Comparison of ENCODE assay signal across 13 cellular contexts in genomic region chr5:67032921-67033664, GRCh38.
DNase-seq lines count a peak whose midpoint lies in the region; ATAC-seq, FAIRE-seq and TF ChIP-seq lines count a peak whose summit lies in the region.
"Had no signal": no experiment of that assay in that cellular context is flagged by ENCODE, and none has a peak within 500 bp of the region (broad histone marks: within the 10 kb centered on the region; RNA-seq: fewer than 3 reads in every experiment).

No MANE protein-coding gene starts in this region.

- no peaks in the 10 kb centered on the region for H3K36me3 ChIP-seq in Karpas-422 (ENCODE audit: insufficient read depth, low read length)
- no peaks in the 10 kb centered on the region for H3K36me3 ChIP-seq in astrocyte (ENCODE audit: insufficient read depth, low read length)

- H3K27ac Mint-ChIP-seq in astrocyte (ENCODE audit: unreplicated experiment) (no peak overlapping the region), memory B cell (peak overlapping the region; percentile 78)
- H3K27ac Mint-ChIP-seq in activated CD4-positive, alpha-beta memory T cell treated with anti-CD3 and anti-CD28 coated beads, Interleukin-2, amount 10 ng/mL, durations not matched to agents 7 days and 5 days, result no peak overlapping the region

- no peaks in the 10 kb centered on the region for H3K27me3 ChIP-seq in Karpas-422 (ENCODE audit: low read length)
- no peaks in the 10 kb centered on the region for H3K27me3 ChIP-seq in astrocyte (ENCODE audit: insufficient read depth, low read length)

- peaks cover 9% of the 10 kb centered on the region for H3K4me1 ChIP-seq in Karpas-422 (ENCODE audit: low read length)
- peaks cover 34% of the 10 kb centered on the region for H3K4me1 ChIP-seq in astrocyte (ENCODE audit: insufficient read depth, low read length)

- FAIRE-seq in astrocyte (lab: Jason Lieb, UNC), result no peak
- FAIRE-seq: H54 had no signal

- H2AFZ ChIP-seq in Karpas-422 (ENCODE audit: low read length), result no peak overlapping the region
- no peak overlapping the region for H2AFZ ChIP-seq in astrocyte (ENCODE audit: low read depth, low read length)

- no peak for TF ChIP-seq CTCF in astrocyte (IDR thresholded peaks at IDR 0.05; ENCODE audit: insufficient read depth, low read depth, low read length)

- H3K4me2 ChIP-seq in Karpas-422 (ENCODE audit: low read depth, low read length, poor library complexity, severe bottlenecking), result no peak overlapping the region
- H3K4me2 ChIP-seq in astrocyte (ENCODE audit: low read length), result no peak overlapping the region
- H3K4me2 ChIP-seq: KMS-11 had no signal

- H3K36me3 Mint-ChIP-seq in astrocyte (ENCODE audit: low read depth, unreplicated experiment) (peaks cover 7% of the 10 kb centered on the region), memory B cell (peaks cover 5% of the 10 kb centered on the region)
- peaks cover 6% of the 10 kb centered on the region for H3K36me3 Mint-ChIP-seq in activated CD4-positive, alpha-beta memory T cell treated with anti-CD3 and anti-CD28 coated beads, Interleukin-2, amount 10 ng/mL, durations not matched to agents 7 days and 5 days (ENCODE audit: low read depth)

- DNase-seq in AML-193 (lab: John Stamatoyannopoulos, UW) (peak; percentile 73 to 83), Karpas-422 (peak; percentile 63), astrocyte (ENCODE audit: low read depth) (peak; percentile 66), memory B cell (ENCODE audit: low spot score in 2 of 2) (no peak), NCI-H1417 (lab: John Stamatoyannopoulos, UW) (no peak)
- DNase-seq in stimulated activated CD4-positive, alpha-beta T cell treated with anti-CD3 and anti-CD28 coated beads, Interleukin-2, amount 100 ng/mL, for 48 hours, result no peak
- no peak for DNase-seq in activated CD4-positive, alpha-beta memory T cell treated with anti-CD3 and anti-CD28 coated beads, Interleukin-2, amount 10 ng/mL, durations not matched to agents 7 days and 5 days
- DNase-seq: C1 segment of cervical spinal cord; naive thymus-derived CD8-positive, alpha-beta T cell; stimulated activated CD4-positive, alpha-beta T cell treated with anti-CD3 and anti-CD28 coated beads, Interleukin-12 subunit alpha, Interleukin-12 subunit beta, amount 100 ng/mL, for 4 hours had no signal

- POLR2A ChIA-PET in activated CD4-positive, alpha-beta memory T cell treated with anti-CD3 and anti-CD28 coated beads, Interleukin-2, amount 10 ng/mL, durations not matched to agents 7 days and 5 days (lab: Charles Lee), result interaction anchor here (0.6 kb wide), 1 partner anchor 139 kb away, joined by 3 read pairs; no protein-coding TSS in a partner anchor

- H3K9ac ChIP-seq in Karpas-422 (ENCODE audit: low read length) (no peak overlapping the region), astrocyte (ENCODE audit: low read length) (no peak overlapping the region)
- H3K9ac ChIP-seq: KMS-11 had no signal

- H3K4me3 ChIP-seq in Karpas-422 (ENCODE audit: low read length), result no peak overlapping the region
- H3K4me3 ChIP-seq in astrocyte (ENCODE audit: insufficient read depth, low read depth, low read length), result no peak overlapping the region

- H3K9me3 Mint-ChIP-seq in astrocyte (ENCODE audit: unreplicated experiment) (no peaks in the 10 kb centered on the region), memory B cell (no peaks in the 10 kb centered on the region)
- no peaks in the 10 kb centered on the region for H3K9me3 Mint-ChIP-seq in activated CD4-positive, alpha-beta memory T cell treated with anti-CD3 and anti-CD28 coated beads, Interleukin-2, amount 10 ng/mL, durations not matched to agents 7 days and 5 days
- H3K9me3 Mint-ChIP-seq: naive thymus-derived CD8-positive, alpha-beta T cell had no signal

- H4K20me1 ChIP-seq in Karpas-422 (ENCODE audit: insufficient read depth, low read depth, low read length) (no peaks in the 10 kb centered on the region), astrocyte (ENCODE audit: insufficient read depth, low read length) (peaks cover 26% of the 10 kb centered on the region)

- H3K9me3 ChIP-seq in Karpas-422 (ENCODE audit: low read length) (no peaks in the 10 kb centered on the region), astrocyte (ENCODE audit: insufficient read depth, low read depth, low read length) (no peaks in the 10 kb centered on the region)

- H3K27me3 Mint-ChIP-seq in astrocyte (ENCODE audit: low read depth, unreplicated experiment) (no peaks in the 10 kb centered on the region), memory B cell (no peaks in the 10 kb centered on the region)
- H3K27me3 Mint-ChIP-seq in activated CD4-positive, alpha-beta memory T cell treated with anti-CD3 and anti-CD28 coated beads, Interleukin-2, amount 10 ng/mL, durations not matched to agents 7 days and 5 days, result no peaks in the 10 kb centered on the region
- H3K27me3 Mint-ChIP-seq: naive thymus-derived CD8-positive, alpha-beta T cell had no signal

- CTCF ChIA-PET in activated CD4-positive, alpha-beta memory T cell treated with anti-CD3 and anti-CD28 coated beads, Interleukin-2, amount 10 ng/mL, durations not matched to agents 7 days and 5 days (lab: Charles Lee), result no interaction called here

- H3K4me1 Mint-ChIP-seq in astrocyte (ENCODE audit: low read depth, unreplicated experiment) (peaks cover 51% of the 10 kb centered on the region), memory B cell (peaks cover 3% of the 10 kb centered on the region)
- peaks cover 41% of the 10 kb centered on the region for H3K4me1 Mint-ChIP-seq in activated CD4-positive, alpha-beta memory T cell treated with anti-CD3 and anti-CD28 coated beads, Interleukin-2, amount 10 ng/mL, durations not matched to agents 7 days and 5 days

- H3K79me2 ChIP-seq in Karpas-422 (ENCODE audit: low read length) (no peaks in the 10 kb centered on the region), astrocyte (ENCODE audit: insufficient read depth, low read length) (peaks cover 94% of the 10 kb centered on the region)

- ATAC-seq in memory B cell (ENCODE audit: low read depth), result peak; percentile 76
- ATAC-seq in GM19324 (IDR thresholded peaks at IDR 0.05; ENCODE audit: low FRiP score, unreplicated experiment), result no peak
- ATAC-seq: naive thymus-derived CD8-positive, alpha-beta T cell had no signal

- H3K4me3 Mint-ChIP-seq in astrocyte (ENCODE audit: unreplicated experiment) (no peak overlapping the region), memory B cell (no peak overlapping the region)
- H3K4me3 Mint-ChIP-seq in activated CD4-positive, alpha-beta memory T cell treated with anti-CD3 and anti-CD28 coated beads, Interleukin-2, amount 10 ng/mL, durations not matched to agents 7 days and 5 days, result no peak overlapping the region
- H3K4me3 Mint-ChIP-seq: naive thymus-derived CD8-positive, alpha-beta T cell had no signal

- H3K27ac ChIP-seq in Karpas-422 (ENCODE audit: low read length) (no peak overlapping the region), astrocyte (ENCODE audit: low read depth, low read length) (no peak overlapping the region)
- H3K27ac ChIP-seq: KMS-11 had no signal

- H3K9me2 ChIP-seq in Karpas-422 (replicated peaks; ENCODE audit: insufficient read depth, low read length), result no peaks in the 10 kb centered on the region

Comparison
In these comparisons a context has a peak if more than half of its experiments do, and no peak if none do; other contexts are left out.
1. DNase-seq: peak in AML-193 (2 of 2), Karpas-422 (single experiment) and astrocyte (single experiment); none in memory B cell (0 of 2), stimulated activated CD4-positive, alpha-beta T cell treated with anti-CD3 and anti-CD28 coated beads, Interleukin-2, amount 100 ng/mL, for 48 hours (0 of 2), NCI-H1417 (0 of 3) and activated CD4-positive, alpha-beta memory T cell treated with anti-CD3 and anti-CD28 coated beads, Interleukin-2, amount 10 ng/mL, durations not matched to agents 7 days and 5 days (single experiment).